Comparison of ENCODE assay signal across 14 cellular contexts in the genomic region with DNA sequence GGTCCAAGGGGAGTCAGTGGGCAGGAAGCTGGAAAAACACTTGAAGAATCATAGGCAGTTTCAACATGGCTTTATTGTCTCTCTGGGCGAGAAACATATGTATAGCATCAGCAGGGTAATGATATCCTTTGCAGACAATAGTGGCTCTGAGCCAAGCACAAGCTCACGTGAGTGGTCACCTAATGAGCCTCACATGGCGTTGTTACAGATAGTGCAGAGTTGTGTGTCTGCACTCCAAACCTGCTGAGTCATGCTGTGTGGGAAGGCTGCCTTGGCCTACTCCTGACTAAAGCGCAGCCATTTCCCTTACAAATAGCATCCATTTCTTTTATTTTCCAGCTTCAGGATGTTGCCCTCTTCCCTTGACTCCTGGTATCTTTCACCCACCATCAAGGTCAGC.
DNase-seq lines count a peak whose midpoint lies in the region; ATAC-seq and TF ChIP-seq lines count a peak whose summit lies in the region.
"Had no signal": no experiment of that assay in that cellular context is flagged by ENCODE, and none has a peak within 500 bp of the region (broad histone marks: within the 10 kb centered on the region; RNA-seq: fewer than 3 reads in every experiment).

No MANE protein-coding gene starts in this region.

- H2AFZ ChIP-seq in GM23248 = peak overlapping the region; percentile 59

- H3K36me3 ChIP-seq in GM23248 (ENCODE audit: low read depth) = no peaks in the 10 kb centered on the region

- H3K79me2 ChIP-seq in GM23248 (ENCODE audit: insufficient read depth) = no peaks in the 10 kb centered on the region

- no peaks in the 10 kb centered on the region for H3F3A ChIP-seq in GM23248 (ENCODE audit: insufficient read depth)

- no peak overlapping the region for H3K9ac ChIP-seq in GM23248

- in situ Hi-C loops in GM23248 (cut with MboI) = no loop called here

- peak; percentile 43 for DNase-seq in GM23248
- DNase-seq in NCI-H748 (lab: John Stamatoyannopoulos, UW; ENCODE audit: unreplicated experiment) = peak; percentile 61
- peak; percentile 7 to 13 for DNase-seq in erythroblast (lab: John Stamatoyannopoulos, UW)
- peak; percentile 52 for DNase-seq in pulmonary artery endothelial cell (ENCODE audit: low read depth, low spot score)
- no peak for DNase-seq in DMS153 (lab: John Stamatoyannopoulos, UW)
- DNase-seq in T-cell = no peak
- no peak for DNase-seq in inferior parietal cortex (ENCODE audit: extremely low spot score)
- no peak for DNase-seq in COLO668 (lab: John Stamatoyannopoulos, UW; ENCODE audit: unreplicated experiment)
- DNase-seq: amniotic stem cell; DMS79; NCI-H1694; PC-9; stimulated activated naive B cell treated with anti-CD40 and anti-IgM and Interleukin-4, amounts not matched to agents 10 μg/mL and 1 μg/mL and 100 μg/mL, for 72 hours; T1000 had no signal

- H3K27ac Mint-ChIP-seq in T-cell = no peak overlapping the region
- H3K27ac Mint-ChIP-seq: stimulated activated naive B cell treated with anti-CD40 and anti-IgM and Interleukin-4, amounts not matched to agents 10 μg/mL and 1 μg/mL and 100 μg/mL, for 72 hours had no signal

- H3K9me3 Mint-ChIP-seq in T-cell = peaks cover 8 to 19% (median 10%) of the 10 kb centered on the region in 3 donors

- TF ChIP-seq POLR2A in erythroblast (IDR thresholded peaks at IDR 0.05; ENCODE audit: low read length) = no peak

- POLR2A ChIA-PET in T-cell (lab: Charles Lee) = no interaction called here

- no peak for ATAC-seq in T-cell (replicated peaks in 1 of 4)
- ATAC-seq: stimulated activated naive B cell treated with anti-CD40 and anti-IgM and Interleukin-4, amounts not matched to agents 10 μg/mL and 1 μg/mL and 100 μg/mL, for 72 hours had no signal

- H3K4me2 ChIP-seq in GM23248 (ENCODE audit: unreplicated experiment) = no peak overlapping the region
- H3K4me2 ChIP-seq: PC-9 had no signal

- 58 to 61% methylated on average over 4 of the region's 4 CpGs for WGBS in GM23248 (ENCODE audit: low coverage in 1 of 2, low lambda C conversion rate in 2 of 2, missing lambda C conversion rate in 2 of 2), 2 experiments

- no peaks in the 10 kb centered on the region for H3K27me3 Mint-ChIP-seq in T-cell
- H3K27me3 Mint-ChIP-seq: stimulated activated naive B cell treated with anti-CD40 and anti-IgM and Interleukin-4, amounts not matched to agents 10 μg/mL and 1 μg/mL and 100 μg/mL, for 72 hours had no signal

- no peak overlapping the region for H3K4me3 Mint-ChIP-seq in T-cell
- H3K4me3 Mint-ChIP-seq: stimulated activated naive B cell treated with anti-CD40 and anti-IgM and Interleukin-4, amounts not matched to agents 10 μg/mL and 1 μg/mL and 100 μg/mL, for 72 hours had no signal

- CTCF ChIA-PET in T-cell (lab: Charles Lee) = no interaction called here

- H3K36me3 Mint-ChIP-seq in T-cell = no peaks in the 10 kb centered on the region
- H3K36me3 Mint-ChIP-seq: stimulated activated naive B cell treated with anti-CD40 and anti-IgM and Interleukin-4, amounts not matched to agents 10 μg/mL and 1 μg/mL and 100 μg/mL, for 72 hours had no signal

- H3K4me3 ChIP-seq in GM23248 = no peak overlapping the region
- H3K4me3 ChIP-seq: PC-9 had no signal

- no peak overlapping the region for H3K27ac ChIP-seq in GM23248
- H3K27ac ChIP-seq: PC-9 had no signal

- H3K9me3 ChIP-seq in GM23248 (ENCODE audit: low read depth) = no peaks in the 10 kb centered on the region

- H3K4me1 Mint-ChIP-seq in T-cell = no peaks in the 10 kb centered on the region
- H3K4me1 Mint-ChIP-seq: stimulated activated naive B cell treated with anti-CD40 and anti-IgM and Interleukin-4, amounts not matched to agents 10 μg/mL and 1 μg/mL and 100 μg/mL, for 72 hours had no signal

- H3K27me3 ChIP-seq in GM23248 (replicated peaks; ENCODE audit: insufficient read depth) = no peaks in the 10 kb centered on the region

- H3K4me1 ChIP-seq in GM23248 (ENCODE audit: insufficient read depth) = no peaks in the 10 kb centered on the region

- no peaks in the 10 kb centered on the region for H4K20me1 ChIP-seq in GM23248 (ENCODE audit: insufficient read depth)

- no peaks in the 10 kb centered on the region for H3K9me2 ChIP-seq in GM23248 (ENCODE audit: insufficient read depth)

Comparison
In these comparisons a context has a peak if more than half of its experiments do, and no peak if none do; other contexts are left out.
1. DNase-seq: peak in GM23248 (single experiment), NCI-H748 (single experiment), erythroblast (2 of 2) and pulmonary artery endothelial cell (single experiment); none in DMS153 (single experiment), T-cell (0 of 34), inferior parietal cortex (single experiment) and COLO668 (single experiment).